In the genomic region with DNA sequence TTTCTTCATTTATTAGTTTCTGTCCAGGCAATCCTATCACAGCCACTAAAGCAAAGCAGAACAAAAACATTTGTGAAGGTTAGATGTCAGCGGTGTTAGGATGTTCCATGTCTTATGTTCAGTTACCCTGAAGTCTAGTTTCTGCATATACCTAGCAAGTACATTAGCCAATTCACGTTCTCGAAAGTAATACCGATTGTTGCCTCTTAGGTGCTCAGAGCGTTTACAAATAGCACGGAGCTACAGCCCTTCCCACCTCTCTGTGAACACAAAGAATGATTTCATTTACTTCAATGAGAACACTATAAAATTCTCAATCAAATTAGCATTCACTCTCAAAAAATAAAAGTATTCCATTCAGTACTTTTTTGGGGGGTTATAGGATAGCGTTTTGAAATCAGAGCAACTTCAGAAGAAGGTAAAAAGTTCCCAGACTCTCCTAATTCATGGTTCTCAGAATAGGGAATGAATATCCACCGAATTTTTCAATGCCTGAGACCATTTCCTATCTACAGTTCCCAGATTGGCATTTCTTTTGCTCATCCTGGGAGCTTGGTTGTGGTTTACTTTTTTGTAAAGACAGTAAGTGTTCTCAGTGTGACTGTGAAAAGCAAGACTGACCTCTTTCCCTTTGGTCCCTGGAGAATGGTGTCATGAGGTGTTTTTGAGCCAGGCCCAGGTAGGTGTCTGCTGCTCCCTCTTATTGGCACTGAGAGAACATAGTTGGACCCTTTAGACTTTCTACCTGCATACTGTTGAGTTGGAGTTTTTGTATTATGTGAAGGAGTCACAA, we compare ENCODE assay signal across 1 cellular context.
TF ChIP-seq lines count a peak whose summit lies in the region.

No MANE protein-coding gene starts in this region.

TF ChIP-seq in GM23338, 12 proteins besides CTCF, POLR2A, EP300 and RAD21:
- no peak for TF ChIP-seq ZNF331 (CRISPR knock-in tag; IDR thresholded peaks at IDR 0.05; ENCODE audit: low read depth)
- no peak for TF ChIP-seq STAT1 (IDR thresholded peaks at IDR 0.05; ENCODE audit: unreplicated experiment)
- no peak for TF ChIP-seq EZH2 (IDR thresholded peaks at IDR 0.05; ENCODE audit: low read depth, unreplicated experiment)
- no peak for TF ChIP-seq EZH2phosphoT487 (IDR thresholded peaks at IDR 0.05; ENCODE audit: unreplicated experiment)
- TF ChIP-seq, protein P1, sequence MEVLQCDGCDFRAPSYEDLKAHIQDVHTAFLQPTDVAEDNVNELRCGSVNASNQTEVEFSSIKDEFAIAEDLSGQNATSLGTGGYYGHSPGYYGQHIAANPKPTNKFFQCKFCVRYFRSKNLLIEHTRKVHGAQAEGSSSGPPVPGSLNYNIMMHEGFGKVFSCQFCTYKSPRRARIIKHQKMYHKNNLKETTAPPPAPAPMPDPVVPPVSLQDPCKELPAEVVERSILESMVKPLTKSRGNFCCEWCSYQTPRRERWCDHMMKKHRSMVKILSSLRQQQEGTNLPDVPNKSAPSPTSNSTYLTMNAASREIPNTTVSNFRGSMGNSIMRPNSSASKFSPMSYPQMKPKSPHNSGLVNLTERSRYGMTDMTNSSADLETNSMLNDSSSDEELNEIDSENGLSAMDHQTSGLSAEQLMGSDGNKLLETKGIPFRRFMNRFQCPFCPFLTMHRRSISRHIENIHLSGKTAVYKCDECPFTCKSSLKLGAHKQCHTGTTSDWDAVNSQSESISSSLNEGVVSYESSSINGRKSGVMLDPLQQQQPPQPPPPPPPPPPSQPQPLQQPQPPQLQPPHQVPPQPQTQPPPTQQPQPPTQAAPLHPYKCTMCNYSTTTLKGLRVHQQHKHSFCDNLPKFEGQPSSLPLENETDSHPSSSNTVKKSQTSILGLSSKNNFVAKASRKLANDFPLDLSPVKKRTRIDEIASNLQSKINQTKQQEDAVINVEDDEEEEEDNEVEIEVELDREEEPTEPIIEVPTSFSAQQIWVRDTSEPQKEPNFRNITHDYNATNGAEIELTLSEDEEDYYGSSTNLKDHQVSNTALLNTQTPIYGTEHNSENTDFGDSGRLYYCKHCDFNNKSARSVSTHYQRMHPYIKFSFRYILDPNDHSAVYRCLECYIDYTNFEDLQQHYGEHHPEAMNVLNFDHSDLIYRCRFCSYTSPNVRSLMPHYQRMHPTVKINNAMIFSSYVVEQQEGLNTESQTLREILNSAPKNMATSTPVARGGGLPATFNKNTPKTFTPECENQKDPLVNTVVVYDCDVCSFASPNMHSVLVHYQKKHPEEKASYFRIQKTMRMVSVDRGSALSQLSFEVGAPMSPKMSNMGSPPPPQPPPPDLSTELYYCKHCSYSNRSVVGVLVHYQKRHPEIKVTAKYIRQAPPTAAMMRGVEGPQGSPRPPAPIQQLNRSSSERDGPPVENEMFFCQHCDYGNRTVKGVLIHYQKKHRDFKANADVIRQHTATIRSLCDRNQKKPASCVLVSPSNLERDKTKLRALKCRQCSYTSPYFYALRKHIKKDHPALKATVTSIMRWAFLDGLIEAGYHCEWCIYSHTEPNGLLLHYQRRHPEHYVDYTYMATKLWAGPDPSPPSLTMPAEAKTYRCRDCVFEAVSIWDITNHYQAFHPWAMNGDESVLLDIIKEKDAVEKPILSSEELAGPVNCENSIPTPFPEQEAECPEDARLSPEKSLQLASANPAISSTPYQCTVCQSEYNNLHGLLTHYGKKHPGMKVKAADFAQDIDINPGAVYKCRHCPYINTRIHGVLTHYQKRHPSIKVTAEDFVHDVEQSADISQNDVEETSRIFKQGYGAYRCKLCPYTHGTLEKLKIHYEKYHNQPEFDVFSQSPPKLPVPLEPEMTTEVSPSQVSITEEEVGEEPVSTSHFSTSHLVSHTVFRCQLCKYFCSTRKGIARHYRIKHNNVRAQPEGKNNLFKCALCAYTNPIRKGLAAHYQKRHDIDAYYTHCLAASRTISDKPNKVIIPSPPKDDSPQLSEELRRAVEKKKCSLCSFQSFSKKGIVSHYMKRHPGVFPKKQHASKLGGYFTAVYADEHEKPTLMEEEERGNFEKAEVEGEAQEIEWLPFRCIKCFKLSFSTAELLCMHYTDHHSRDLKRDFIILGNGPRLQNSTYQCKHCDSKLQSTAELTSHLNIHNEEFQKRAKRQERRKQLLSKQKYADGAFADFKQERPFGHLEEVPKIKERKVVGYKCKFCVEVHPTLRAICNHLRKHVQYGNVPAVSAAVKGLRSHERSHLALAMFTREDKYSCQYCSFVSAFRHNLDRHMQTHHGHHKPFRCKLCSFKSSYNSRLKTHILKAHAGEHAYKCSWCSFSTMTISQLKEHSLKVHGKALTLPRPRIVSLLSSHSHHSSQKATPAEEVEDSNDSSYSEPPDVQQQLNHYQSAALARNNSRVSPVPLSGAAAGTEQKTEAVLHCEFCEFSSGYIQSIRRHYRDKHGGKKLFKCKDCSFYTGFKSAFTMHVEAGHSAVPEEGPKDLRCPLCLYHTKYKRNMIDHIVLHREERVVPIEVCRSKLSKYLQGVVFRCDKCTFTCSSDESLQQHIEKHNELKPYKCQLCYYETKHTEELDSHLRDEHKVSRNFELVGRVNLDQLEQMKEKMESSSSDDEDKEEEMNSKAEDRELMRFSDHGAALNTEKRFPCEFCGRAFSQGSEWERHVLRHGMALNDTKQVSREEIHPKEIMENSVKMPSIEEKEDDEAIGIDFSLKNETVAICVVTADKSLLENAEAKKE (CRISPR knock-in tag; IDR thresholded peaks at IDR 0.05), result no peak
- TF ChIP-seq, protein P2, sequence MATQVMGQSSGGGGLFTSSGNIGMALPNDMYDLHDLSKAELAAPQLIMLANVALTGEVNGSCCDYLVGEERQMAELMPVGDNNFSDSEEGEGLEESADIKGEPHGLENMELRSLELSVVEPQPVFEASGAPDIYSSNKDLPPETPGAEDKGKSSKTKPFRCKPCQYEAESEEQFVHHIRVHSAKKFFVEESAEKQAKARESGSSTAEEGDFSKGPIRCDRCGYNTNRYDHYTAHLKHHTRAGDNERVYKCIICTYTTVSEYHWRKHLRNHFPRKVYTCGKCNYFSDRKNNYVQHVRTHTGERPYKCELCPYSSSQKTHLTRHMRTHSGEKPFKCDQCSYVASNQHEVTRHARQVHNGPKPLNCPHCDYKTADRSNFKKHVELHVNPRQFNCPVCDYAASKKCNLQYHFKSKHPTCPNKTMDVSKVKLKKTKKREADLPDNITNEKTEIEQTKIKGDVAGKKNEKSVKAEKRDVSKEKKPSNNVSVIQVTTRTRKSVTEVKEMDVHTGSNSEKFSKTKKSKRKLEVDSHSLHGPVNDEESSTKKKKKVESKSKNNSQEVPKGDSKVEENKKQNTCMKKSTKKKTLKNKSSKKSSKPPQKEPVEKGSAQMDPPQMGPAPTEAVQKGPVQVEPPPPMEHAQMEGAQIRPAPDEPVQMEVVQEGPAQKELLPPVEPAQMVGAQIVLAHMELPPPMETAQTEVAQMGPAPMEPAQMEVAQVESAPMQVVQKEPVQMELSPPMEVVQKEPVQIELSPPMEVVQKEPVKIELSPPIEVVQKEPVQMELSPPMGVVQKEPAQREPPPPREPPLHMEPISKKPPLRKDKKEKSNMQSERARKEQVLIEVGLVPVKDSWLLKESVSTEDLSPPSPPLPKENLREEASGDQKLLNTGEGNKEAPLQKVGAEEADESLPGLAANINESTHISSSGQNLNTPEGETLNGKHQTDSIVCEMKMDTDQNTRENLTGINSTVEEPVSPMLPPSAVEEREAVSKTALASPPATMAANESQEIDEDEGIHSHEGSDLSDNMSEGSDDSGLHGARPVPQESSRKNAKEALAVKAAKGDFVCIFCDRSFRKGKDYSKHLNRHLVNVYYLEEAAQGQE (IDR thresholded peaks at IDR 0.05; ENCODE audit: unreplicated experiment), result no peak
- TF ChIP-seq, protein P3, sequence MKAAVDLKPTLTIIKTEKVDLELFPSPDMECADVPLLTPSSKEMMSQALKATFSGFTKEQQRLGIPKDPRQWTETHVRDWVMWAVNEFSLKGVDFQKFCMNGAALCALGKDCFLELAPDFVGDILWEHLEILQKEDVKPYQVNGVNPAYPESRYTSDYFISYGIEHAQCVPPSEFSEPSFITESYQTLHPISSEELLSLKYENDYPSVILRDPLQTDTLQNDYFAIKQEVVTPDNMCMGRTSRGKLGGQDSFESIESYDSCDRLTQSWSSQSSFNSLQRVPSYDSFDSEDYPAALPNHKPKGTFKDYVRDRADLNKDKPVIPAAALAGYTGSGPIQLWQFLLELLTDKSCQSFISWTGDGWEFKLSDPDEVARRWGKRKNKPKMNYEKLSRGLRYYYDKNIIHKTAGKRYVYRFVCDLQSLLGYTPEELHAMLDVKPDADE (IDR thresholded peaks at IDR 0.05), result no peak
- no peak for TF ChIP-seq JUNB (IDR thresholded peaks at IDR 0.05; ENCODE audit: unreplicated experiment)
- TF ChIP-seq CREB1 (CRISPR knock-in tag; IDR thresholded peaks at IDR 0.05; ENCODE audit: low read depth), result no peak
- no peak for TF ChIP-seq ZNF114 (CRISPR knock-in tag; IDR thresholded peaks at IDR 0.05)
- no peak for TF ChIP-seq POLR2AphosphoS5 (IDR thresholded peaks at IDR 0.05; ENCODE audit: low read depth)
- TF ChIP-seq NANOG (IDR thresholded peaks at IDR 0.05; ENCODE audit: borderline replicate concordance), result no peak
TF ChIP-seq in GM23338: peak in this region for 0.
